9 cellular contexts compared by ENCODE assay signal in the genomic region with DNA sequence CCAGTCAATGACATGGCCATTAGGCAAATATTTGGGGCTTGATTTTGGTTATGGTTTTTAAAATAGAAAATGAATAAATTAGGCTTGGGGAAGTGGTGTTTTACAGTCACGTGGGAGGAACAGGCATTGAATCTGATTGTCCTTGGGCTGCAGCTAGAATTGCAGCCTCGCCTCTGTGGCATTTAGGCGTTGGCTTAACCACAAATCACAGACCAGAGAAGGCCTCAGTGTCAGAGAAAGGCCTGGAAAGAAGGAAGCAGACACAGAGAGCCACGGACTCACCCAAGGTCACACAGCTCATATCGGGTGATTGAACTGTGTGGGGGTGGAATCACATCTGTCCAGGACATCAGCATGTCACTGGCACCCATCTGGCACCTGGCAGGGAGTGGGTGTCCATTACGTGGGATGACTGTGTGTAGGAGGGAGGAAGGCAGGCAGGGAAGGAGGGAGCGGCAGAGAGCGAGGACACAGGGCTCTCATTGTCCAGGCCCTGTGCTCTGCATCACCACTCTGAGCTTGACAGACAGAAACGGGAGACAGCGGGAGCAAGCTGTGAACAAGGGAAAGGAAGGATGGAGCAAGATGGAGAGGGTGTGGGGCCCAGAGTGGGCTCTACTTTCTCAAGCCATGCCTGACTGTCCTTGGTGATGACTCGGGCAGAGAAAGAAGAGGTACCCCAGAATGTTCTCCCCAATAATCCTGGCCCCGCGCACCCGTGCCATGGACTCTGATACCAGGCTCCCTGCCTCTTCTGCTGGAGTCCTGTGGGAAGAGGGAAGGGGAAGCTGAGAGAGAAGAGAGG.
A peak's percentile ranks its signal among the peaks of the same experiment; 100 is the strongest.
DNase-seq lines count a peak whose midpoint lies in the region; ATAC-seq, FAIRE-seq and TF ChIP-seq lines count a peak whose summit lies in the region.
"Had no signal": no experiment of that assay in that cellular context is flagged by ENCODE, and none has a peak within 500 bp of the region (broad histone marks: within the 10 kb centered on the region; RNA-seq: fewer than 3 reads in every experiment).

No MANE protein-coding gene starts in this region.

- no peaks in the 10 kb centered on the region for H3K36me3 Mint-ChIP-seq in brain

- H3K4me3 Mint-ChIP-seq in brain, result peak overlapping the region in 1 of 5 experiments; percentile 27

- POLR2A ChIA-PET in HepG2 (lab: Yijun Ruan, JAX), result no interaction called here

- ATAC-seq in HepG2 (0 out of 3 replicates have a peak, but pooled peaks have one; percentile 18), GM21825 (IDR thresholded peaks at IDR 0.05; ENCODE audit: unreplicated experiment) (no peak)

- H3K27me3 ChIP-seq in HUES48 (ENCODE audit: control insufficient read depth, insufficient read depth, low read length) (no peaks in the 10 kb centered on the region), HepG2 (ENCODE audit: control insufficient read depth in 1 of 2, insufficient read depth in 2 of 2, low read length in 2 of 2) (peaks cover 2 to 51% of the 10 kb centered on the region in 2 experiments; a peak in 3 of 5 replicates)

- in situ Hi-C loops in HepG2 (cut with HindIII; ENCODE audit: extremely low pct_ligation_motif_present, low pct_unique_long_range_greater_than_20kb), result no loop called here

- no peak for TF ChIP-seq POLR2A in HepG2 (IDR thresholded peaks at IDR 0.05; ENCODE audit: insufficient read depth in 1 of 2, low read depth in 2 of 2, low read length in 2 of 2)

- no peak overlapping the region for H3K4me2 ChIP-seq in HepG2 (ENCODE audit: low read depth, low read length)

- no peak for TF ChIP-seq RAD21 in HepG2 (CRISPR knock-in tag; IDR thresholded peaks at IDR 0.05)

- TF ChIP-seq EP300 in HepG2 (IDR thresholded peaks at IDR 0.05; ENCODE audit: low read depth in 2 of 2, low read length in 2 of 2) (no peak), HepG2 (CRISPR knock-in tag; IDR thresholded peaks at IDR 0.05; ENCODE audit: borderline replicate concordance) (no peak)

- TF ChIP-seq CTCF in brain (conservative IDR thresholded peaks at IDR 0.05) (no peak), HepG2 (CRISPR knock-in tag; IDR thresholded peaks at IDR 0.05) (no peak)

- H3K27ac ChIP-seq in HUES48 (ENCODE audit: low read depth, low read length) (peak overlapping the region; percentile 78), HepG2 (ENCODE audit: extremely low read length, insufficient read depth, low read length) (no peak overlapping the region)

- CTCF ChIA-PET in HepG2 (lab: Yijun Ruan, JAX; ENCODE audit: low intra/inter-chr PET ratio, low total read pairs), result no interaction called here

- no peaks in the 10 kb centered on the region for H3K36me3 ChIP-seq in HUES48 (ENCODE audit: control insufficient read depth, insufficient read depth, low read length)
- H3K36me3 ChIP-seq in HepG2 (replicated peaks in 1 of 2; ENCODE audit: control insufficient read depth in 1 of 2, insufficient read depth in 2 of 2, low read length in 2 of 2), result no peaks in the 10 kb centered on the region

- WGBS in HepG2 (ENCODE audit: low lambda C conversion rate), result 38% methylated on average over 13 of the region's 14 CpGs

- no peaks in the 10 kb centered on the region for H3K79me2 ChIP-seq in HepG2 (ENCODE audit: insufficient read depth, low read length)

- DNase-seq in AG08395 (ENCODE audit: low spot score), result peak; percentile 42
- no peak for DNase-seq in HepG2 (ENCODE audit: low spot score)
- DNase-seq in DMS153 (lab: John Stamatoyannopoulos, UW), result no peak
- no peak for DNase-seq in GDM1 (lab: John Stamatoyannopoulos, UW)
- no peak for DNase-seq in activated CD4-positive, alpha-beta T cell treated with anti-CD3 and anti-CD28 coated beads, Interleukin-2, amount 50 U/mL, for 48 hours

- H4K20me1 ChIP-seq in HepG2 (ENCODE audit: insufficient read depth, low read length), result no peaks in the 10 kb centered on the region

- H3K9me3 Mint-ChIP-seq in brain, result peaks cover 0 to 15% (median 0%) of the 10 kb centered on the region in 5 experiments

- H3K4me3 ChIP-seq in HUES48 (ENCODE audit: low read depth, low read length) (no peak overlapping the region), HepG2 (replicated peaks in 1 of 3; ENCODE audit: insufficient read depth in 1 of 3, low read depth in 2 of 3, low read length in 3 of 3) (no peak overlapping the region)

- no peaks in the 10 kb centered on the region for H3K9me3 ChIP-seq in HUES48 (ENCODE audit: control insufficient read depth, insufficient read depth, low read length)
- H3K9me3 ChIP-seq in HepG2 (ENCODE audit: low read length), result no peaks in the 10 kb centered on the region; the same call in 1 of the 2 replicates

- peaks cover 13% of the 10 kb centered on the region for H3K27me3 Mint-ChIP-seq in brain

- no peak for FAIRE-seq in HepG2 (lab: Jason Lieb, UNC)
- FAIRE-seq: islet of Langerhans had no signal

- no peak overlapping the region for H2AFZ ChIP-seq in HepG2 (ENCODE audit: low read length)

- H3K4me1 ChIP-seq in HUES48 (ENCODE audit: control insufficient read depth, insufficient read depth, low read length) (peaks cover 27% of the 10 kb centered on the region), HepG2 (ENCODE audit: insufficient read depth, low read length) (peaks cover 16% of the 10 kb centered on the region)

- peak overlapping the region; percentile 5 to 83 (median 37) for H3K27ac Mint-ChIP-seq in brain

- BruUV-seq in HepG2 (replicated peaks; lab: Mats Ljungman, UMichigan), result no TSS peak

- peak overlapping the region; percentile 41; the same call in 1 of the 2 replicates for H3K9ac ChIP-seq in HUES48 (ENCODE audit: low read depth, low read length)
- no peak overlapping the region for H3K9ac ChIP-seq in HepG2 (ENCODE audit: insufficient read depth, low read depth, low read length)

- peaks cover 31% of the 10 kb centered on the region for H3K4me1 Mint-ChIP-seq in brain

- intact Hi-C loops in HepG2 (cut with micrococcal nuclease; ENCODE audit: unreplicated experiment), result no loop called here

TF ChIP-seq in HepG2, 621 proteins besides CTCF, POLR2A, EP300 and RAD21:
- TF ChIP-seq ZNF768 (CRISPR knock-in tag; IDR thresholded peaks at IDR 0.05) (peak; percentile 60; the same call in 1 of the 2 replicates), TP53 (CRISPR knock-in tag; conservative IDR thresholded peaks at IDR 0.05) (no peak)
